8 cellular contexts compared by ENCODE assay signal in genomic region chr4:77433102-77433733, GRCh38.
DNase-seq lines count a peak whose midpoint lies in the region; ATAC-seq and FAIRE-seq lines count a peak whose summit lies in the region.

No MANE protein-coding gene starts in this region.

- DNase-seq in DMS53 (lab: John Stamatoyannopoulos, UW) = peak; percentile 79
- DNase-seq in GM19239 (ENCODE audit: insufficient read length, low spot score) = peak; percentile 44
- peak; percentile 41 for DNase-seq in NCI-H774 (lab: John Stamatoyannopoulos, UW)
- DNase-seq in astrocyte of the hippocampus (ENCODE audit: low read depth, low spot score) = peak; percentile 58
- peak; percentile 63 for DNase-seq in iPS-NIHi11 (ENCODE audit: low spot score)
- DNase-seq in stimulated activated naive B cell treated with anti-CD40 and anti-IgM and Interleukin-4, amounts not matched to agents 10 μg/mL and 1 μg/mL and 100 μg/mL, for 72 hours = no peak
- DNase-seq in occipital lobe (lab: John Stamatoyannopoulos, UW) = no peak

- H3K27me3 Mint-ChIP-seq in stimulated activated naive B cell treated with anti-CD40 and anti-IgM and Interleukin-4, amounts not matched to agents 10 μg/mL and 1 μg/mL and 100 μg/mL, for 72 hours = no peaks in the 10 kb centered on the region

- H3K4me1 Mint-ChIP-seq in stimulated activated naive B cell treated with anti-CD40 and anti-IgM and Interleukin-4, amounts not matched to agents 10 μg/mL and 1 μg/mL and 100 μg/mL, for 72 hours = peaks cover 0 to 1% of the 10 kb centered on the region in 2 donors

- no peaks in the 10 kb centered on the region for H3K36me3 Mint-ChIP-seq in stimulated activated naive B cell treated with anti-CD40 and anti-IgM and Interleukin-4, amounts not matched to agents 10 μg/mL and 1 μg/mL and 100 μg/mL, for 72 hours

- peak; percentile 88 for ATAC-seq in HG03432 (IDR thresholded peaks at IDR 0.05; ENCODE audit: unreplicated experiment)
- ATAC-seq in stimulated activated naive B cell treated with anti-CD40 and anti-IgM and Interleukin-4, amounts not matched to agents 10 μg/mL and 1 μg/mL and 100 μg/mL, for 72 hours (replicated peaks) = peak; percentile 79 to 84

- H3K4me3 Mint-ChIP-seq in stimulated activated naive B cell treated with anti-CD40 and anti-IgM and Interleukin-4, amounts not matched to agents 10 μg/mL and 1 μg/mL and 100 μg/mL, for 72 hours = no peak overlapping the region

- peak; percentile 81 for FAIRE-seq in GM19239 (lab: Jason Lieb, UNC)

- H3K9me3 Mint-ChIP-seq in stimulated activated naive B cell treated with anti-CD40 and anti-IgM and Interleukin-4, amounts not matched to agents 10 μg/mL and 1 μg/mL and 100 μg/mL, for 72 hours = no peaks in the 10 kb centered on the region

- H3K27ac Mint-ChIP-seq in stimulated activated naive B cell treated with anti-CD40 and anti-IgM and Interleukin-4, amounts not matched to agents 10 μg/mL and 1 μg/mL and 100 μg/mL, for 72 hours = no peak overlapping the region

Comparison
In these comparisons a context has a peak if more than half of its experiments do, and no peak if none do; other contexts are left out.
1. DNase-seq: peak in DMS53 (single experiment), GM19239 (single experiment), NCI-H774 (single experiment), astrocyte of the hippocampus (single experiment) and iPS-NIHi11 (single experiment); none in stimulated activated naive B cell treated with anti-CD40 and anti-IgM and Interleukin-4, amounts not matched to agents 10 μg/mL and 1 μg/mL and 100 μg/mL, for 72 hours (single experiment) and occipital lobe (single experiment).